9 cellular contexts compared by ENCODE assay signal in the genomic region with DNA sequence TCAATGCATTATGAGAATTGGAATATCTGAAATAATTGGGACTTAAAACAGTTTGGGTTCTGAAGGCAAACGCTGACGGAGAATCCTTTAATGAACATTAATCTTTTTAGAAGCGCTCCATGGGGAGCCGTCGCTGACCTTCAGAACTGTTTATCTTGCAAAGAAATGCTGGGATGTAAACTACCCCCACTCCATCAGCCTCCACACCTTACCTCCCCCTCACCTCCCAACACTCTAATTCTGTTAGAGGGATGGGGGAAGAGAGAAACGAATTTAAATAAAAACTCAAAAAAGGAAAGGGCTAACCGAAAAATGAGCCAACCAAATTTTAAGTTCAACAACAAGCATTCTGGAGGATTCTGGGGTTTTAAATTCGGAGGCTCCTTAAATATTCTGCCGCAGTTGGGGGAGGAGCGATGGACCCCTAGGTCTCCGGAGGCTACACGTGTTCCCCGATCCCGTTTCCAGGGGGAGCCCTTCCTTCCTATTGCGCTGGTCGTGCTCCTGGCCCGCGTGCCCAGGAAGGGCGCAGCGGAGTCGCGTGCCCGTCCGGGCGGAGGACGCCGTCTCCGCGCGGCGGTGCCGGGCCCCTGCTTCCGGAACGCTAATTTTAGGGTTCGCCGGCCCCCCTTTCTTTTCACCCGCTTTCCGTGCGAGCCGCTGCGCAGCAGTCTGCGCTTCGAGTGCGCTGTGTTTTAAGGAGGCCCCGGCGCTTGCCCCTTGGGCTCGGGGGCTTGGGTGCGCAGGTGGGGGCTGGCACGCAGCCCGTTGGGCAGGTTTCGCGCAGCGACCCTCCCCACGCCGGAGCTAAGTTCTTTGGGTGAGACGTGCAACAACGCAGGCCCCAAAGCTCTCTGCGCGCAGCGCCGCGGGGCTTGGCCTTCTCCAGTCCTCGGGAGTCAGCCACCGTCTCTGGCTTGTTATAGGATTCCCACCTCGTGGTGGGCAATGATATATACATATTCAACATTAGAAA. TPM values are rescaled to one million over a fixed set of nuclear protein-coding genes. Genes with fewer than 3 reads are reported as not detected.
A peak's percentile ranks its signal among the peaks of the same experiment; 100 is the strongest.
DNase-seq lines count a peak whose midpoint lies in the region; ATAC-seq, FAIRE-seq and TF ChIP-seq lines count a peak whose summit lies in the region.
"Had no signal": no experiment of that assay in that cellular context is flagged by ENCODE, and none has a peak within 500 bp of the region (broad histone marks: within the 10 kb centered on the region; RNA-seq: fewer than 3 reads in every experiment).

No MANE protein-coding gene starts in this region.

- TF ChIP-seq RAD21 in neural cell (conservative IDR thresholded peaks at IDR 0.05) = peak; percentile 10

- POLR2A ChIA-PET in HEK293T (lab: Yijun Ruan, JAX) = interaction anchor here (1.1 to 1.6 kb wide), 2 partner anchors 11 kb away, joined by 4 to 5 read pairs; no protein-coding TSS in a partner anchor

- H3K79me2 ChIP-seq in neural cell (replicated peaks; ENCODE audit: insufficient read depth, low read length) = no peaks in the 10 kb centered on the region

- H3K36me3 ChIP-seq in neural cell (ENCODE audit: insufficient read depth, low read length) = no peaks in the 10 kb centered on the region

- peak overlapping the region; percentile 66 for H3K4me2 ChIP-seq in neural cell (ENCODE audit: low read length)

- no peaks in the 10 kb centered on the region for H3F3A ChIP-seq in neural cell (ENCODE audit: insufficient read depth, low read length, poor library complexity, severe bottlenecking)

- H3K9ac ChIP-seq in neural cell (ENCODE audit: low read length) = peak overlapping the region; percentile 58

- H3K27me3 ChIP-seq in neural cell (ENCODE audit: insufficient read depth, low read depth, low read length) = no peaks in the 10 kb centered on the region

- ATAC-seq in GM18858 (IDR thresholded peaks at IDR 0.05; ENCODE audit: unreplicated experiment) (no peak), GM18873 (IDR thresholded peaks at IDR 0.05; ENCODE audit: low FRiP score, unreplicated experiment) (no peak)

- peak overlapping the region; percentile 54 for H2AFZ ChIP-seq in neural cell (ENCODE audit: low read depth, low read length)

- H3K4me3 ChIP-seq in neural cell (ENCODE audit: low read length) = peak overlapping the region; percentile 75

- CTCF ChIA-PET in HEK293T (lab: Yijun Ruan, JAX) = interaction anchor here (0.7 to 1.1 kb wide), 3 partner anchors 11 to 1091 kb away, joined by 3 to 5 read pairs (median 4); no protein-coding TSS in a partner anchor

- DNase-seq in Daoy (ENCODE audit: low read depth) (peak; percentile 86), HEK293T (ENCODE audit: extremely low spot score) (peak; percentile 69), NCI-H526 treated with DMSO at 0.1 percent for 48 hours (lab: John Stamatoyannopoulos, UW) (peak; percentile 75), frontal cortex (ENCODE audit: low spot score in 2 of 2) (peak; percentile 67 to 69)
- peak; percentile 45 for DNase-seq in activated naive CD4-positive, alpha-beta T cell treated with anti-CD3 and anti-CD28 coated beads, Interleukin-2, amount 50 U/mL, for 16 hours

- H4K20me1 ChIP-seq in neural cell (ENCODE audit: insufficient read depth) = no peaks in the 10 kb centered on the region

- no peaks in the 10 kb centered on the region for H3K9me2 ChIP-seq in neural cell (ENCODE audit: insufficient read depth, low read length)

- TF ChIP-seq EP300 in neural cell (conservative IDR thresholded peaks at IDR 0.05; ENCODE audit: poor library complexity, severe bottlenecking) = no peak

- no peaks in the 10 kb centered on the region for H3K9me3 ChIP-seq in neural cell (ENCODE audit: low read length)

- TF ChIP-seq CTCF in neural cell (IDR thresholded peaks at IDR 0.05; ENCODE audit: poor library complexity, severe bottlenecking) = peak; percentile 60

- H3K27ac ChIP-seq in neural cell (ENCODE audit: low read length) = no peak overlapping the region

- FAIRE-seq in frontal cortex (lab: Jason Lieb, UNC) = no peak
- FAIRE-seq: TTC549 had no signal

TF ChIP-seq in HEK293T, 16 proteins besides CTCF, POLR2A, EP300 and RAD21:
- TF ChIP-seq L3MBTL2 (conservative IDR thresholded peaks at IDR 0.05) (peak; percentile 96), SUZ12 (IDR thresholded peaks at IDR 0.05) (no peak), BHLHE40 (IDR thresholded peaks at IDR 0.05; ENCODE audit: borderline replicate concordance) (no peak), HDGF (IDR thresholded peaks at IDR 0.05; ENCODE audit: borderline replicate concordance) (no peak), SP1 (IDR thresholded peaks at IDR 0.05) (no peak), TARDBP (IDR thresholded peaks at IDR 0.05) (no peak), PKNOX1 (IDR thresholded peaks at IDR 0.05) (peak; percentile 50)
TF ChIP-seq in HEK293T: peak in this region for 2.

TF ChIP-seq in neural cell, 6 proteins besides CTCF, POLR2A, EP300 and RAD21:
- TF ChIP-seq SMC3 (conservative IDR thresholded peaks at IDR 0.05; ENCODE audit: poor library complexity) = no peak
- TF ChIP-seq POLR2AphosphoS5 (IDR thresholded peaks at IDR 0.05) = no peak
- no peak for TF ChIP-seq TAF1 (IDR thresholded peaks at IDR 0.05; ENCODE audit: low read depth)
- TF ChIP-seq MXI1 (conservative IDR thresholded peaks at IDR 0.05; ENCODE audit: poor library complexity, severe bottlenecking) = peak; percentile 75
TF ChIP-seq in neural cell: peak in this region for 1.

RNA-seq across cellular contexts. Expression of gene DNAJC6, which starts 43.8 kb away (rescaled TPM):
- 5.0 and 11.1 TPM in 2 replicates for total RNA-seq in Daoy (2014; rRNA removed; shearing (Covaris generic))
- 120 TPM for total RNA-seq in frontal cortex
- 47.1 and 47.8 TPM in 2 replicates for polyA plus RNA-seq in neural cell
- 102 and 129 TPM in 2 replicates for polyA minus RNA-seq in neural cell
